8 cellular contexts compared by ENCODE assay signal in the genomic region with DNA sequence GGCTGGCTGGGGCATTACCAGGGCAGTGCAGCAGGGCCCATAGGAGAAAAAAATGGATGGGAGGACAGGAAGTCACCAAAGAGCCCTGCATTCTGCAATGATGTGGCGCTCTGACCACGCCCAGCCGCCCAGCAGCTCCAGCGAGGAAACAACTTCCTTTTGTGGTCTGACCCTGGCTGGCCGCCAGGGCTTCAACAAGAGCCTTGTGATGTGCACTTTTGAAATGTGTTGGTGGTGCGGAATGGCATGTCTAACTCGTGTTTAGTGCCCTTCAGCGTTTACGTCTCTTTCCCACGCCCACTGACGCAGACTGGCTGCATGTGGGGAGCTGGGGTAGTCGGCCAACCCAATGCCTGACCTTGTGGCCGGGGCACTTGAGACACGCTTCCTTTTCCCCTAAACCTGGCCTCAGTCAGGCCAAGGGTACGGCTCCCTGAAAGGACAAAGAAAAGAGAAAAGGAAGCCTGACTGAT.
DNase-seq lines count a peak whose midpoint lies in the region; ATAC-seq lines count a peak whose summit lies in the region.

No MANE protein-coding gene starts in this region.

- H3K27ac ChIP-seq in mesendoderm (ENCODE audit: low read depth, low read length): no peak overlapping the region

- H3K4me3 ChIP-seq in mesendoderm (ENCODE audit: low read length): no peak overlapping the region

- H3K4me1 ChIP-seq in mesendoderm (ENCODE audit: control insufficient read depth, low read depth, low read length): peaks cover 10% of the 10 kb centered on the region

- H3K36me3 ChIP-seq in mesendoderm (ENCODE audit: control insufficient read depth, insufficient read depth, low read length): no peaks in the 10 kb centered on the region

- WGBS in mesendoderm (ENCODE audit: extremely low coverage, insufficient coverage, low lambda C conversion rate): no CpG with 5 or more reads among the region's 15 CpGs

- ATAC-seq in GM18499 (IDR thresholded peaks at IDR 0.05; ENCODE audit: insufficient read depth, unreplicated experiment): peak; percentile 83
- ATAC-seq in HG02798 (IDR thresholded peaks at IDR 0.05; ENCODE audit: poor library complexity, unreplicated experiment): peak; percentile 83

- no peak overlapping the region for H4K8ac ChIP-seq in mesendoderm (ENCODE audit: low read depth, low read length)

- DNase-seq in NCI-H2107 (lab: John Stamatoyannopoulos, UW) (peak; percentile 50), dermis blood vessel endothelial cell (peak; percentile 94), middle frontal gyrus (ENCODE audit: extremely low spot score, low spot score) (peak; percentile 29), mesendoderm (no peak)
- DNase-seq in activated CD4-positive, alpha-beta T cell treated with anti-CD3 and anti-CD28 coated beads, Interleukin-2, amount 50 U/mL, for 4 hours: peak; percentile 59
- DNase-seq in stimulated activated CD8-positive, alpha-beta memory T cell treated with anti-CD3 and anti-CD28 coated beads, Interleukin-4, amount 100 ng/mL, for 4 hours (ENCODE audit: low read depth in 2 of 2, low spot score in 1 of 2): peak; percentile 35 to 61

- H3K18ac ChIP-seq in mesendoderm (ENCODE audit: low read length): no peak overlapping the region

- no peaks in the 10 kb centered on the region for H3K79me1 ChIP-seq in mesendoderm (ENCODE audit: low read length)

- H2BK5ac ChIP-seq in mesendoderm (ENCODE audit: low read length): no peak overlapping the region

- H3K27me3 ChIP-seq in mesendoderm (ENCODE audit: insufficient read depth, low read length, poor library complexity): no peaks in the 10 kb centered on the region

- H3K9ac ChIP-seq in mesendoderm (ENCODE audit: low read length): no peak overlapping the region

- H3K4ac ChIP-seq in mesendoderm (ENCODE audit: low read depth, low read length): no peak overlapping the region

- H2AK5ac ChIP-seq in mesendoderm (ENCODE audit: low read length): no peak overlapping the region

- H4K5ac ChIP-seq in mesendoderm (ENCODE audit: low read length): no peak overlapping the region

- H2BK15ac ChIP-seq in mesendoderm (replicated peaks; ENCODE audit: low read depth): no peak overlapping the region

- no peaks in the 10 kb centered on the region for H3K79me2 ChIP-seq in mesendoderm (ENCODE audit: control insufficient read depth, insufficient read depth, low read length)

- H3K4me2 ChIP-seq in mesendoderm (ENCODE audit: low read length): no peak overlapping the region

- no peak overlapping the region for H3K56ac ChIP-seq in mesendoderm (ENCODE audit: low read length)

- no peak overlapping the region for H2BK120ac ChIP-seq in mesendoderm (ENCODE audit: low read depth, low read length)

- no peak overlapping the region for H3K23ac ChIP-seq in mesendoderm (ENCODE audit: low read length)
